In genomic region chr5:54883374-54884194, GRCh38 we compare ENCODE assay signal across 8 cellular contexts.
DNase-seq lines count a peak whose midpoint lies in the region; ATAC-seq and TF ChIP-seq lines count a peak whose summit lies in the region.

No MANE protein-coding gene starts in this region.

- peaks cover 27% of the 10 kb centered on the region for H3K27me3 Mint-ChIP-seq in memory B cell

- no peaks in the 10 kb centered on the region for H3K9me3 ChIP-seq in A673 (ENCODE audit: low read depth, low read length, poor library complexity, severe bottlenecking)
- no peaks in the 10 kb centered on the region for H3K9me3 ChIP-seq in MG63
- no peaks in the 10 kb centered on the region for H3K9me3 ChIP-seq in ectodermal cell (ENCODE audit: control insufficient read depth, low read length)
- no peaks in the 10 kb centered on the region for H3K9me3 ChIP-seq in transverse colon

- no peak for TF ChIP-seq POLR2A in transverse colon (IDR thresholded peaks at IDR 0.05)

- peaks cover 3% of the 10 kb centered on the region for H3K36me3 Mint-ChIP-seq in memory B cell

- H3K9me3 Mint-ChIP-seq in memory B cell = no peaks in the 10 kb centered on the region

- WGBS in ectodermal cell, 2 experiments = 3 to 4% methylated on average over 75 of the region's 75 CpGs
- 6% methylated on average over 36 of the region's 75 CpGs; no CpG with 5 or more reads in 1 of the 2 donors for WGBS in transverse colon (ENCODE audit: low coverage in 1 of 2), 2 donors

- DNase-seq in A673 (ENCODE audit: low spot score) (peak; percentile 63), MG63 (peak; percentile 69), memory B cell (ENCODE audit: low spot score in 2 of 2) (peak in 1 of 2 donors; percentile 25), transverse colon (peak; percentile 29)
- DNase-seq in stimulated activated CD8-positive, alpha-beta memory T cell treated with anti-CD3 and anti-CD28 coated beads, Interleukin-4, amount 100 ng/mL, for 48 hours = no peak
- no peak for DNase-seq in stimulated activated CD4-positive, alpha-beta T cell treated with anti-CD3 and anti-CD28 coated beads, Interleukin-4, amount 100 ng/mL, for 24 hours

- CTCF ChIA-PET in A673 (lab: Charles Lee) = no interaction called here

- TF ChIP-seq CTCF in A673 (conservative IDR thresholded peaks at IDR 0.05; ENCODE audit: low read depth, low read length) (no peak), transverse colon (IDR thresholded peaks at IDR 0.05) (no peak)

- peaks cover 6% of the 10 kb centered on the region for H3K4me1 Mint-ChIP-seq in memory B cell

- peaks cover 6% of the 10 kb centered on the region for H3K4me1 ChIP-seq in A673 (ENCODE audit: insufficient read depth, low read length, poor library complexity, severe bottlenecking)
- H3K4me1 ChIP-seq in ectodermal cell (ENCODE audit: control insufficient read depth, insufficient read depth, low read length) = no peaks in the 10 kb centered on the region
- no peaks in the 10 kb centered on the region for H3K4me1 ChIP-seq in transverse colon

- H3K4me3 Mint-ChIP-seq in memory B cell = peak overlapping the region; percentile 83

- H3K27ac ChIP-seq in A673 (ENCODE audit: low read depth, low read length, poor library complexity, severe bottlenecking) (no peak overlapping the region), ectodermal cell (ENCODE audit: insufficient read depth, low read depth, low read length, poor library complexity, severe bottlenecking) (no peak overlapping the region), transverse colon (no peak overlapping the region)

- H3K27me3 ChIP-seq in A673 (replicated peaks; ENCODE audit: insufficient read depth, low read depth, low read length, poor library complexity) (no peaks in the 10 kb centered on the region), MG63 (no peaks in the 10 kb centered on the region), ectodermal cell (ENCODE audit: control insufficient read depth, insufficient read depth, low read length, poor library complexity, severe bottlenecking) (peaks cover 37% of the 10 kb centered on the region), transverse colon (peaks cover 52% of the 10 kb centered on the region)

- H3K4me3 ChIP-seq in A673 (ENCODE audit: low read depth, low read length, poor library complexity, severe bottlenecking) = peak overlapping the region; percentile 43
- peak overlapping the region; percentile 46 for H3K4me3 ChIP-seq in MG63
- peak overlapping the region; percentile 48 for H3K4me3 ChIP-seq in ectodermal cell (ENCODE audit: insufficient read depth, low read depth, low read length)
- peak overlapping the region; percentile 31 to 51 (median 38) for H3K4me3 ChIP-seq in transverse colon

- H3K36me3 ChIP-seq in A673 (ENCODE audit: insufficient read depth, low read length, poor library complexity, severe bottlenecking) = no peaks in the 10 kb centered on the region
- no peaks in the 10 kb centered on the region for H3K36me3 ChIP-seq in MG63
- no peaks in the 10 kb centered on the region for H3K36me3 ChIP-seq in ectodermal cell (ENCODE audit: control insufficient read depth, insufficient read depth, low read length)
- no peaks in the 10 kb centered on the region for H3K36me3 ChIP-seq in transverse colon

- no peak for TF ChIP-seq EP300 in transverse colon (IDR thresholded peaks at IDR 0.05; ENCODE audit: low read depth)

- in situ Hi-C loops in transverse colon (cut with MboI; ENCODE audit: low pct_ligation_motif_present in 1 of 4, low pct_unique_long_range_greater_than_20kb in 1 of 4, low sequenced_read_pairs in 3 of 4) = no loop called here

- peak overlapping the region; percentile 15 for H3K27ac Mint-ChIP-seq in memory B cell

- ATAC-seq in memory B cell (ENCODE audit: low read depth) (peak; percentile 51), HG02642 (IDR thresholded peaks at IDR 0.05; ENCODE audit: poor library complexity, unreplicated experiment) (no peak)

- TSS peak; percentile 45 for BruUV-seq in A673 (replicated peaks; lab: Mats Ljungman, UMichigan)

- POLR2A ChIA-PET in A673 (lab: Charles Lee; ENCODE audit: low non-redundant PET) = no interaction called here

- intact Hi-C loops in A673 (cut with micrococcal nuclease; ENCODE audit: unreplicated experiment) (no loop called here), transverse colon (cut with DNase I; ENCODE audit: low total_unique reads) (no loop called here)

Comparison
In these comparisons a context has a peak if more than half of its experiments do, and no peak if none do; other contexts are left out.
1. DNase-seq: peak in A673 (single experiment), MG63 (single experiment) and transverse colon (single experiment); none in stimulated activated CD8-positive, alpha-beta memory T cell treated with anti-CD3 and anti-CD28 coated beads, Interleukin-4, amount 100 ng/mL, for 48 hours (single experiment) and stimulated activated CD4-positive, alpha-beta T cell treated with anti-CD3 and anti-CD28 coated beads, Interleukin-4, amount 100 ng/mL, for 24 hours (single experiment).
2. Peak in every context shown above with its lines, with median percentiles within 50 percentile points of each other: H3K4me3 ChIP-seq.